ENCODE assay signal across 24 cellular contexts in genomic region chr15:94703591-94703990, GRCh38.
"Had no signal": no experiment of that assay in that cellular context is flagged by ENCODE, and none has a peak within 500 bp of the region (broad histone marks: within the 10 kb centered on the region; RNA-seq: fewer than 3 reads in every experiment).

No MANE protein-coding gene starts in this region.

- DNase-seq: dorsolateral prefrontal cortex; effector CD4-positive, alpha-beta T cell; foreskin fibroblast; glutamatergic neuron; heart right ventricle; hippocampal formation; left cardiac atrium; left lung; stimulated activated CD4-positive, alpha-beta T cell treated with anti-CD3 and anti-CD28 coated beads, Interleukin-12 subunit alpha, Interleukin-12 subunit beta, amount 100 ng/mL, for 4 hours; stimulated activated CD4-positive, alpha-beta T cell treated with anti-CD3 and anti-CD28 coated beads, Interleukin-1b, Interleukin-23, amount 100 ng/mL, for 48 hours; stimulated activated CD4-positive, alpha-beta T cell treated with anti-CD3 and anti-CD28 coated beads, Interleukin-4, amount 100 ng/mL, for 1 hour; stimulated activated CD8-positive, alpha-beta memory T cell treated with anti-CD3 and anti-CD28 coated beads, Interleukin-4, amount 100 ng/mL, for 48 hours; stimulated activated naive CD4-positive, alpha-beta T cell; stimulated activated naive CD8-positive, alpha-beta T cell treated with anti-CD3 and anti-CD28 coated beads, Interleukin-15, amount 100 ng/mL, for 72 hours; transverse colon; upper lobe of right lung; uterus had no signal

- H3K27ac ChIP-seq: coronary artery, dorsolateral prefrontal cortex, epithelial cell of prostate, gastroesophageal sphincter, heart right ventricle, left lung, neutrophil, parathyroid adenoma, right atrium auricular region, suprapubic skin, transverse colon, upper lobe of right lung, uterus had no signal
